ENCODE assay signal across 1 cellular context in genomic region chr17:8868092-8868491, GRCh38.
TF ChIP-seq lines count a peak whose summit lies in the region.

No MANE protein-coding gene starts in this region.

TF ChIP-seq in GM12878, 131 proteins besides CTCF, POLR2A, EP300 and RAD21 (continued from another document):
- no peak for TF ChIP-seq ZNF207 (IDR thresholded peaks at IDR 0.05; ENCODE audit: borderline replicate concordance)
- no peak for TF ChIP-seq BCL11A (IDR thresholded peaks at IDR 0.05; ENCODE audit: low read depth, low read length)
- no peak for TF ChIP-seq RFX5 (IDR thresholded peaks at IDR 0.05; ENCODE audit: low read depth, low read length)
- no peak for TF ChIP-seq ATF2 (IDR thresholded peaks at IDR 0.05; ENCODE audit: low read length)
- no peak for TF ChIP-seq GABPA (IDR thresholded peaks at IDR 0.05; ENCODE audit: low read depth)
- peak; percentile 76; the same call in 1 of the 2 replicates for TF ChIP-seq ZNF217 (IDR thresholded peaks at IDR 0.05)
- TF ChIP-seq, protein P1, sequence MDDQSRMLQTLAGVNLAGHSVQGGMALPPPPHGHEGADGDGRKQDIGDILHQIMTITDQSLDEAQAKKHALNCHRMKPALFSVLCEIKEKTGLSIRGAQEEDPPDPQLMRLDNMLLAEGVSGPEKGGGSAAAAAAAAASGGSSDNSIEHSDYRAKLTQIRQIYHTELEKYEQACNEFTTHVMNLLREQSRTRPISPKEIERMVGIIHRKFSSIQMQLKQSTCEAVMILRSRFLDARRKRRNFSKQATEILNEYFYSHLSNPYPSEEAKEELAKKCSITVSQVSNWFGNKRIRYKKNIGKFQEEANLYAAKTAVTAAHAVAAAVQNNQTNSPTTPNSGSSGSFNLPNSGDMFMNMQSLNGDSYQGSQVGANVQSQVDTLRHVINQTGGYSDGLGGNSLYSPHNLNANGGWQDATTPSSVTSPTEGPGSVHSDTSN (IDR thresholded peaks at IDR 0.05; ENCODE audit: insufficient replicate concordance, low read depth, low read length) = no peak
- no peak for TF ChIP-seq MYB (IDR thresholded peaks at IDR 0.05; ENCODE audit: borderline replicate concordance, low read depth, low read length)
- TF ChIP-seq, protein P2, sequence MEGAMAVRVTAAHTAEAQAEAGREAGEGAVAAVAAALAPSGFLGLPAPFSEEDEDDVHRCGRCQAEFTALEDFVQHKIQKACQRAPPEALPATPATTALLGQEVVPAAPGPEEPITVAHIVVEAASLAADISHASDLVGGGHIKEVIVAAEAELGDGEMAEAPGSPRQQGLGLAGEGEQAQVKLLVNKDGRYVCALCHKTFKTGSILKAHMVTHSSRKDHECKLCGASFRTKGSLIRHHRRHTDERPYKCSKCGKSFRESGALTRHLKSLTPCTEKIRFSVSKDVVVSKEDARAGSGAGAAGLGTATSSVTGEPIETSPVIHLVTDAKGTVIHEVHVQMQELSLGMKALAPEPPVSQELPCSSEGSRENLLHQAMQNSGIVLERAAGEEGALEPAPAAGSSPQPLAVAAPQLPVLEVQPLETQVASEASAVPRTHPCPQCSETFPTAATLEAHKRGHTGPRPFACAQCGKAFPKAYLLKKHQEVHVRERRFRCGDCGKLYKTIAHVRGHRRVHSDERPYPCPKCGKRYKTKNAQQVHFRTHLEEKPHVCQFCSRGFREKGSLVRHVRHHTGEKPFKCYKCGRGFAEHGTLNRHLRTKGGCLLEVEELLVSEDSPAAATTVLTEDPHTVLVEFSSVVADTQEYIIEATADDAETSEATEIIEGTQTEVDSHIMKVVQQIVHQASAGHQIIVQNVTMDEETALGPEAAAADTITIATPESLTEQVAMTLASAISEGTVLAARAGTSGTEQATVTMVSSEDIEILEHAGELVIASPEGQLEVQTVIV (IDR thresholded peaks at IDR 0.05; ENCODE audit: borderline replicate concordance, partially characterized antibody) = no peak
- no peak for TF ChIP-seq GATAD2B (conservative IDR thresholded peaks at IDR 0.05; ENCODE audit: low read depth)
- TF ChIP-seq CREB1 (IDR thresholded peaks at IDR 0.05; ENCODE audit: low read depth) = no peak
- TF ChIP-seq IKZF1 (conservative IDR thresholded peaks at IDR 0.05) = no peak
- peak; percentile 16; the same call in 1 of the 2 replicates for TF ChIP-seq SMARCA5 (IDR thresholded peaks at IDR 0.05)
- no peak for TF ChIP-seq RBBP5 (conservative IDR thresholded peaks at IDR 0.05)
- 0 out of 2 replicates have a peak, but pooled peaks have one; percentile 64 for TF ChIP-seq KDM1A (IDR thresholded peaks at IDR 0.05; ENCODE audit: borderline replicate concordance)
